ENCODE assay signal across 34 cellular contexts in genomic region chr11:37572491-37573171, GRCh38.
"Had no signal": no experiment of that assay in that cellular context is flagged by ENCODE, and none has a peak within 500 bp of the region (broad histone marks: within the 10 kb centered on the region; RNA-seq: fewer than 3 reads in every experiment).

No MANE protein-coding gene starts in this region.

- H3K36me3 Mint-ChIP-seq: activated CD8-positive, alpha-beta memory T cell treated with anti-CD3 and anti-CD28 coated beads, Interleukin-2, amount 10 ng/mL, durations not matched to agents 7 days and 5 days; activated naive CD4-positive, alpha-beta T cell treated with anti-CD3 and anti-CD28 coated beads, Interleukin-2, amount 10 ng/mL, durations not matched to agents 7 days and 5 days; activated naive CD4-positive, alpha-beta T cell treated with anti-CD3 and anti-CD28 coated beads, Interleukin-2, amount 50 U/mL, for 24 hours; activated naive CD8-positive, alpha-beta T cell; activated naive CD8-positive, alpha-beta T cell treated with anti-CD3 and anti-CD28 coated beads, Interleukin-2, amount 10 ng/mL, durations not matched to agents 7 days and 5 days had no signal

- H3K27me3 ChIP-seq: body of pancreas, brain microvascular endothelial cell, breast epithelium had no signal

- DNase-seq: activated B cell treated with CpG ODN at 0.5 μM for 24 hours; activated CD4-positive, alpha-beta memory T cell treated with anti-CD3 and anti-CD28 coated beads, Interleukin-2, amount 10 ng/mL, durations not matched to agents 7 days and 5 days; activated CD4-positive, alpha-beta T cell treated with anti-CD3 and anti-CD28 coated beads for 48 hours; activated CD4-positive, alpha-beta T cell treated with anti-CD3 and anti-CD28 coated beads, Interleukin-2, amount 10 ng/mL, durations not matched to agents 7 days and 5 days; activated CD4-positive, alpha-beta T cell treated with anti-CD3 and anti-CD28 coated beads, Interleukin-2, amount 50 U/mL, for 48 hours; activated CD4-positive, CD25-positive, alpha-beta regulatory T cell treated with anti-CD3 and anti-CD28 coated beads, Interleukin-2, amount 50 U/mL, for 72 hours; activated CD8-positive, alpha-beta memory T cell treated with anti-CD3 and anti-CD28 coated beads for 24 hours; activated CD8-positive, alpha-beta memory T cell treated with anti-CD3 and anti-CD28 coated beads, Interleukin-2, amount 10 ng/mL, durations not matched to agents 7 days and 5 days; activated CD8-positive, alpha-beta memory T cell treated with anti-CD3 and anti-CD28 coated beads, Interleukin-2, amount 50 U/mL, for 48 hours; activated CD8-positive, alpha-beta T cell treated with anti-CD3 and anti-CD28 coated beads, Interleukin-2, amount 10 ng/mL, durations not matched to agents 7 days and 5 days; activated effector memory CD4-positive, alpha-beta T cell treated with Interleukin-2 at 50 U/mL for 16 hours; activated gamma-delta T cell; activated naive CD4-positive, alpha-beta T cell treated with anti-CD3 and anti-CD28 coated beads, Interleukin-2, amount 10 ng/mL, durations not matched to agents 7 days and 5 days; activated naive CD4-positive, alpha-beta T cell treated with Interleukin-2 at 50 U/mL for 16 hours; activated naive CD8-positive, alpha-beta T cell treated with anti-CD3 and anti-CD28 coated beads, Interleukin-2, amount 10 ng/mL, durations not matched to agents 7 days and 5 days; activated naive CD8-positive, alpha-beta T cell treated with anti-CD3 and anti-CD28 coated beads, Interleukin-2, amount 50 U/mL, for 24 hours; activated T-cell treated with anti-CD3 and anti-CD28 coated beads, Interleukin-2, amount 50 U/mL, for 24 hours; activated T-cell treated with anti-CD3 and anti-CD28 coated beads, Interleukin-2, amount 50 U/mL, for 48 hours; amniotic stem cell; aorta; body of pancreas; brain microvascular endothelial cell; central memory CD4-positive, alpha-beta T cell; T-helper 1 cell; T-helper 2 cell; T-helper 9 cell had no signal

- FAIRE-seq: TTC549 had no signal

- H3K4me3 Mint-ChIP-seq: activated B cell treated with CpG ODN at 0.5 μM for 24 hours; activated CD4-positive, alpha-beta memory T cell treated with anti-CD3 and anti-CD28 coated beads, Interleukin-2, amount 10 ng/mL, durations not matched to agents 7 days and 5 days; activated CD4-positive, alpha-beta T cell treated with anti-CD3 and anti-CD28 coated beads, Interleukin-2, amount 10 ng/mL, durations not matched to agents 7 days and 5 days; activated CD8-positive, alpha-beta memory T cell treated with anti-CD3 and anti-CD28 coated beads, Interleukin-2, amount 10 ng/mL, durations not matched to agents 7 days and 5 days; activated CD8-positive, alpha-beta T cell treated with anti-CD3 and anti-CD28 coated beads, Interleukin-2, amount 10 ng/mL, durations not matched to agents 7 days and 5 days; activated naive CD4-positive, alpha-beta T cell treated with anti-CD3 and anti-CD28 coated beads, Interleukin-2, amount 10 ng/mL, durations not matched to agents 7 days and 5 days; activated naive CD4-positive, alpha-beta T cell treated with anti-CD3 and anti-CD28 coated beads, Interleukin-2, amount 50 U/mL, for 24 hours; activated naive CD8-positive, alpha-beta T cell; activated naive CD8-positive, alpha-beta T cell treated with anti-CD3 and anti-CD28 coated beads, Interleukin-2, amount 10 ng/mL, durations not matched to agents 7 days and 5 days; activated naive CD8-positive, alpha-beta T cell treated with anti-CD3 and anti-CD28 coated beads, Interleukin-2, amount 50 U/mL, for 24 hours; activated T-cell treated with anti-CD3 and anti-CD28 coated beads, Interleukin-2, amount 50 U/mL, for 24 hours; T-helper 1 cell treated with Interleukin-12 subunit alpha and Interleukin-12 subunit beta and Interleukin-4 antibody, amounts not matched to agents 30 μg/mL and 1 μg/mL, for 36 hours; T-helper 2 cell treated with Interferon-gamma antibody and Interleukin-4, amounts not matched to agents 5 μg/mL and 100 μg/mL, for 36 hours had no signal

- H3K4me1 Mint-ChIP-seq: activated B cell treated with CpG ODN at 0.5 μM for 24 hours; activated CD4-positive, alpha-beta memory T cell treated with anti-CD3 and anti-CD28 coated beads, Interleukin-2, amount 10 ng/mL, durations not matched to agents 7 days and 5 days; activated CD4-positive, alpha-beta T cell treated with anti-CD3 and anti-CD28 coated beads, Interleukin-2, amount 10 ng/mL, durations not matched to agents 7 days and 5 days; activated CD8-positive, alpha-beta memory T cell treated with anti-CD3 and anti-CD28 coated beads, Interleukin-2, amount 10 ng/mL, durations not matched to agents 7 days and 5 days; activated naive CD4-positive, alpha-beta T cell treated with anti-CD3 and anti-CD28 coated beads, Interleukin-2, amount 10 ng/mL, durations not matched to agents 7 days and 5 days; activated naive CD4-positive, alpha-beta T cell treated with anti-CD3 and anti-CD28 coated beads, Interleukin-2, amount 50 U/mL, for 24 hours; activated naive CD8-positive, alpha-beta T cell treated with anti-CD3 and anti-CD28 coated beads, Interleukin-2, amount 10 ng/mL, durations not matched to agents 7 days and 5 days had no signal

- H3K27ac Mint-ChIP-seq: activated B cell treated with CpG ODN at 0.5 μM for 24 hours; activated CD4-positive, alpha-beta memory T cell treated with anti-CD3 and anti-CD28 coated beads, Interleukin-2, amount 10 ng/mL, durations not matched to agents 7 days and 5 days; activated CD4-positive, alpha-beta T cell treated with anti-CD3 and anti-CD28 coated beads, Interleukin-2, amount 10 ng/mL, durations not matched to agents 7 days and 5 days; activated CD8-positive, alpha-beta memory T cell treated with anti-CD3 and anti-CD28 coated beads, Interleukin-2, amount 10 ng/mL, durations not matched to agents 7 days and 5 days; activated CD8-positive, alpha-beta T cell treated with anti-CD3 and anti-CD28 coated beads, Interleukin-2, amount 10 ng/mL, durations not matched to agents 7 days and 5 days; activated naive CD4-positive, alpha-beta T cell treated with anti-CD3 and anti-CD28 coated beads, Interleukin-2, amount 10 ng/mL, durations not matched to agents 7 days and 5 days; activated naive CD4-positive, alpha-beta T cell treated with anti-CD3 and anti-CD28 coated beads, Interleukin-2, amount 50 U/mL, for 24 hours; activated naive CD8-positive, alpha-beta T cell; activated naive CD8-positive, alpha-beta T cell treated with anti-CD3 and anti-CD28 coated beads, Interleukin-2, amount 10 ng/mL, durations not matched to agents 7 days and 5 days; activated naive CD8-positive, alpha-beta T cell treated with anti-CD3 and anti-CD28 coated beads, Interleukin-2, amount 50 U/mL, for 24 hours; activated T-cell treated with anti-CD3 and anti-CD28 coated beads, Interleukin-2, amount 50 U/mL, for 24 hours; activated T-helper 2 cell treated with anti-CD3 and anti-CD28 coated beads, Interferon-gamma antibody, Interleukin-2, Interleukin-4, amounts not matched to agents 10 μg/mL and 5 μg/mL and 100 μg/mL, durations not matched to agents 14 hours and 24 hours and 36 hours; T-helper 1 cell treated with Interleukin-12 subunit alpha and Interleukin-12 subunit beta and Interleukin-4 antibody, amounts not matched to agents 30 μg/mL and 1 μg/mL, for 36 hours; T-helper 2 cell treated with Interferon-gamma antibody and Interleukin-4, amounts not matched to agents 5 μg/mL and 100 μg/mL, for 36 hours had no signal

- ATAC-seq: activated CD8-positive, alpha-beta memory T cell treated with anti-CD3 and anti-CD28 coated beads, Interleukin-2, amount 10 ng/mL, durations not matched to agents 7 days and 5 days; activated CD8-positive, alpha-beta T cell treated with anti-CD3 and anti-CD28 coated beads, Interleukin-2, amount 10 ng/mL, durations not matched to agents 7 days and 5 days; activated naive CD8-positive, alpha-beta T cell treated with anti-CD3 and anti-CD28 coated beads, Interleukin-2, amount 50 U/mL, for 24 hours; body of pancreas had no signal

- H3K4me1 ChIP-seq: body of pancreas, breast epithelium had no signal

- H3K27ac ChIP-seq: body of pancreas, brain microvascular endothelial cell, breast epithelium, VCaP had no signal

- H3K36me3 ChIP-seq: brain microvascular endothelial cell, breast epithelium had no signal

- H3K9me3 ChIP-seq: body of pancreas had no signal

- H3K27me3 Mint-ChIP-seq: activated B cell treated with CpG ODN at 0.5 μM for 24 hours; activated CD4-positive, alpha-beta memory T cell treated with anti-CD3 and anti-CD28 coated beads, Interleukin-2, amount 10 ng/mL, durations not matched to agents 7 days and 5 days; activated CD4-positive, alpha-beta T cell treated with anti-CD3 and anti-CD28 coated beads, Interleukin-2, amount 10 ng/mL, durations not matched to agents 7 days and 5 days; activated CD8-positive, alpha-beta memory T cell treated with anti-CD3 and anti-CD28 coated beads, Interleukin-2, amount 10 ng/mL, durations not matched to agents 7 days and 5 days; activated naive CD4-positive, alpha-beta T cell treated with anti-CD3 and anti-CD28 coated beads, Interleukin-2, amount 10 ng/mL, durations not matched to agents 7 days and 5 days; activated naive CD4-positive, alpha-beta T cell treated with anti-CD3 and anti-CD28 coated beads, Interleukin-2, amount 50 U/mL, for 24 hours; activated naive CD8-positive, alpha-beta T cell; activated naive CD8-positive, alpha-beta T cell treated with anti-CD3 and anti-CD28 coated beads, Interleukin-2, amount 10 ng/mL, durations not matched to agents 7 days and 5 days; activated naive CD8-positive, alpha-beta T cell treated with anti-CD3 and anti-CD28 coated beads, Interleukin-2, amount 50 U/mL, for 24 hours; activated T-cell treated with anti-CD3 and anti-CD28 coated beads, Interleukin-2, amount 50 U/mL, for 24 hours had no signal

- H3K4me3 ChIP-seq: body of pancreas, breast epithelium had no signal
